ENCODE assay signal across 24 cellular contexts in genomic region chr7:129617178-129617577, GRCh38. TPM values are rescaled to one million over a fixed set of nuclear protein-coding genes. Genes with fewer than 3 reads are reported as not detected.
DNase-seq lines count a peak whose midpoint lies in the region; ATAC-seq, FAIRE-seq and TF ChIP-seq lines count a peak whose summit lies in the region.
"Had no signal": no experiment of that assay in that cellular context is flagged by ENCODE, and none has a peak within 500 bp of the region (broad histone marks: within the 10 kb centered on the region; RNA-seq: fewer than 3 reads in every experiment).

No MANE protein-coding gene starts in this region.

- H3K27me3 Mint-ChIP-seq in WTC11 (ENCODE audit: low read depth), result no peaks in the 10 kb centered on the region
- H3K27me3 Mint-ChIP-seq: activated naive CD4-positive, alpha-beta T cell treated with anti-CD3 and anti-CD28 coated beads, Interleukin-2, amount 10 ng/mL, durations not matched to agents 7 days and 5 days had no signal

- no peak overlapping the region for H3K4me3 ChIP-seq in BLaER1 treated with 17β-estradiol and CSF1 and Interleukin-3, amounts not matched to agents 10 nM and 100 nM
- H3K4me3 ChIP-seq in lower lobe of right lung (no peak overlapping the region), lower leg skin (ENCODE audit: low read depth, poor library complexity, severe bottlenecking) (no peak overlapping the region), kidney (ENCODE audit: low read length in 2 of 2) (no peak overlapping the region)
- H3K4me3 ChIP-seq: stomach had no signal

- ATAC-seq in WTC11 (no peak), lower lobe of right lung (peak; percentile 37 to 62), GM19023 (IDR thresholded peaks at IDR 0.05; ENCODE audit: unreplicated experiment) (no peak)
- ATAC-seq: HCT116, left ventricle myocardium superior had no signal

- no peaks in the 10 kb centered on the region for H3K9me3 ChIP-seq in BLaER1 treated with 17β-estradiol and CSF1 and Interleukin-3, amounts not matched to agents 10 nM and 100 nM (replicated peaks in 1 of 11)
- no peaks in the 10 kb centered on the region for H3K9me3 ChIP-seq in KOPT-K1 (ENCODE audit: insufficient read depth, low read length, poor library complexity, severe bottlenecking)
- H3K9me3 ChIP-seq in lower lobe of right lung, result no peaks in the 10 kb centered on the region
- no peaks in the 10 kb centered on the region for H3K9me3 ChIP-seq in kidney (ENCODE audit: control insufficient read depth in 1 of 2, low read length in 2 of 2)
- H3K9me3 ChIP-seq: stomach had no signal

- peaks cover 28 to 99% (median 80%) of the 10 kb centered on the region in 11 experiments; a peak in 19 of 22 replicates for H4K20me1 ChIP-seq in BLaER1 treated with 17β-estradiol and CSF1 and Interleukin-3, amounts not matched to agents 10 nM and 100 nM

- 84 to 85% methylated on average over 3 of the region's 3 CpGs for WGBS in lower leg skin, 2 donors

- POLR2A ChIA-PET in WTC11 (lab: Charles Lee), result no interaction called here

- peaks cover 0 to 22% (median 12%) of the 10 kb centered on the region in 11 experiments; a peak in 10 of 22 replicates for H3K36me3 ChIP-seq in BLaER1 treated with 17β-estradiol and CSF1 and Interleukin-3, amounts not matched to agents 10 nM and 100 nM
- no peaks in the 10 kb centered on the region for H3K36me3 ChIP-seq in KOPT-K1 (ENCODE audit: insufficient read depth, low read length)
- no peaks in the 10 kb centered on the region for H3K36me3 ChIP-seq in lower lobe of right lung
- H3K36me3 ChIP-seq in kidney (ENCODE audit: control insufficient read depth in 1 of 2, insufficient read depth in 2 of 2, low read length in 2 of 2), result no peaks in the 10 kb centered on the region
- H3K36me3 ChIP-seq: stomach had no signal

- peak overlapping the region in 2 of 11 experiments; percentile 8 to 99; a peak in 1 of 22 replicates for H3K27ac ChIP-seq in BLaER1 treated with 17β-estradiol and CSF1 and Interleukin-3, amounts not matched to agents 10 nM and 100 nM
- H3K27ac ChIP-seq in KOPT-K1 (ENCODE audit: low read depth, low read length, poor library complexity, severe bottlenecking) (peak overlapping the region; percentile 16), lower lobe of right lung (no peak overlapping the region), kidney (ENCODE audit: low read depth in 2 of 2, low read length in 2 of 2) (no peak overlapping the region)
- H3K27ac ChIP-seq: KMS-11, parathyroid adenoma, stomach had no signal

- peaks cover 38 to 56% (median 49%) of the 10 kb centered on the region in 10 experiments for H3K4me1 ChIP-seq in BLaER1 treated with 17β-estradiol and CSF1 and Interleukin-3, amounts not matched to agents 10 nM and 100 nM
- peaks cover 65% of the 10 kb centered on the region for H3K4me1 ChIP-seq in lower lobe of right lung
- H3K4me1 ChIP-seq in kidney (ENCODE audit: control insufficient read depth in 1 of 2, insufficient read depth in 1 of 2, low read depth in 1 of 2, low read length in 2 of 2), result peaks cover 5% of the 10 kb centered on the region in 2 donors

- H3K27me3 ChIP-seq in BLaER1 treated with 17β-estradiol and CSF1 and Interleukin-3, amounts not matched to agents 10 nM and 100 nM, result no peaks in the 10 kb centered on the region
- H3K27me3 ChIP-seq in lower lobe of right lung (ENCODE audit: low read depth), result no peaks in the 10 kb centered on the region
- H3K27me3 ChIP-seq: stomach had no signal

- H3K4me3 Mint-ChIP-seq in WTC11, result no peak overlapping the region
- H3K4me3 Mint-ChIP-seq: activated naive CD4-positive, alpha-beta T cell treated with anti-CD3 and anti-CD28 coated beads, Interleukin-2, amount 10 ng/mL, durations not matched to agents 7 days and 5 days had no signal

- TF ChIP-seq POLR2A in lower leg skin (IDR thresholded peaks at IDR 0.05), result no peak

- DNase-seq in WTC11 (ENCODE audit: low spot score) (no peak), lower lobe of right lung (no peak), lower leg skin (ENCODE audit: low spot score in 2 of 2) (no peak), kidney (no peak)
- no peak for DNase-seq in activated CD4-positive, CD25-positive, alpha-beta regulatory T cell treated with anti-CD3 and anti-CD28 coated beads, Interleukin-2, amount 50 U/mL, for 72 hours
- DNase-seq: activated CD4-positive, alpha-beta T cell treated with anti-CD3 and anti-CD28 coated beads, Interleukin-2, amount 50 U/mL, for 48 hours; activated naive CD4-positive, alpha-beta T cell treated with anti-CD3 and anti-CD28 coated beads, Interleukin-2, amount 10 ng/mL, durations not matched to agents 7 days and 5 days; COR-L47; foreskin melanocyte; left ventricle myocardium superior; NCI-H1436 treated with DMSO at 0.1 percent for 48 hours; NCI-H2171; NCI-H748 treated with DMSO at 0.1 percent for 48 hours; stimulated activated CD4-positive, alpha-beta T cell treated with anti-CD3 and anti-CD28 coated beads, Interleukin-2, amount 100 ng/mL, for 48 hours; stomach; SW 1271 had no signal

- no peak overlapping the region for H3K9ac ChIP-seq in BLaER1 treated with 17β-estradiol and CSF1 and Interleukin-3, amounts not matched to agents 10 nM and 100 nM
- H3K9ac ChIP-seq in kidney (ENCODE audit: low read length in 2 of 2), result no peak overlapping the region
- H3K9ac ChIP-seq: KMS-11, parathyroid adenoma had no signal

- CTCF ChIA-PET in WTC11 (lab: Charles Lee), result interaction anchor here (2.4 kb wide), 1 partner anchor 9 kb away, joined by 13 read pairs; no protein-coding TSS in a partner anchor

- H3K4me2 ChIP-seq in BLaER1 treated with 17β-estradiol and CSF1 and Interleukin-3, amounts not matched to agents 10 nM and 100 nM, result peak overlapping the region in 9 of 11 experiments; percentile 3 to 96 (median 39); a peak in 14 of 22 replicates
- H3K4me2 ChIP-seq: KMS-11 had no signal

- intact Hi-C loops in lower lobe of right lung (cut with DNase I), result no loop called here
- intact Hi-C loops in lower leg skin (cut with DNase I; ENCODE audit: low total_unique reads), result no loop called here
- intact Hi-C loops in kidney (cut with DNase I), result no loop called here

- H3K27ac Mint-ChIP-seq in WTC11, result peak overlapping the region; percentile 30; the same call in 1 of the 2 replicates

- no peak for FAIRE-seq in kidney (lab: Jason Lieb, UNC)
- FAIRE-seq: RCC 7860, urothelium cell line had no signal

- TF ChIP-seq CTCF in WTC11 (IDR thresholded peaks at IDR 0.05) (no peak), lower lobe of right lung (IDR thresholded peaks at IDR 0.05) (no peak), lower leg skin (IDR thresholded peaks at IDR 0.05) (no peak), kidney (IDR thresholded peaks at IDR 0.05; ENCODE audit: borderline replicate concordance, extremely low read depth, insufficient read depth) (no peak)

- H3K4me1 Mint-ChIP-seq in WTC11, result peaks cover 49% of the 10 kb centered on the region

- H3K36me3 Mint-ChIP-seq in WTC11, result no peaks in the 10 kb centered on the region

- H3K9me3 Mint-ChIP-seq in WTC11, result no peaks in the 10 kb centered on the region
- H3K9me3 Mint-ChIP-seq: activated naive CD4-positive, alpha-beta T cell treated with anti-CD3 and anti-CD28 coated beads, Interleukin-2, amount 10 ng/mL, durations not matched to agents 7 days and 5 days had no signal

TF ChIP-seq in WTC11, 78 proteins besides CTCF, POLR2A, EP300 and RAD21:
- TF ChIP-seq IRF1 (CRISPR knock-in tag; IDR thresholded peaks at IDR 0.05) (no peak), GABPB1 (CRISPR knock-in tag; IDR thresholded peaks at IDR 0.05) (no peak), ATF6 (CRISPR knock-in tag; IDR thresholded peaks at IDR 0.05) (no peak), CREB1 (CRISPR knock-in tag; IDR thresholded peaks at IDR 0.05) (no peak), ZNF416 (CRISPR knock-in tag; IDR thresholded peaks at IDR 0.05) (no peak), GTF2I (CRISPR knock-in tag; conservative IDR thresholded peaks at IDR 0.05) (no peak), E2F4 (CRISPR knock-in tag; IDR thresholded peaks at IDR 0.05; ENCODE audit: borderline replicate concordance, low read depth) (no peak), JUN (CRISPR knock-in tag; IDR thresholded peaks at IDR 0.05) (no peak), CREM (CRISPR knock-in tag; IDR thresholded peaks at IDR 0.05) (no peak)

RNA-seq across cellular contexts. Expression of gene NRF1, which starts 5.7 kb away (rescaled TPM):
- total RNA-seq in WTC11 (2021) (16.4 to 18.3 TPM (median 16.4 TPM) in 3 replicates), lower lobe of right lung (16.7 TPM), lower leg skin (10 to 100 TPM; 16.4 to 22.6 (median 18.9) TPM), kidney (19.4 TPM)
- polyA plus RNA-seq in kidney (ENCODE audit: insufficient read depth, low read depth, low replicate concordance), result 8.8 TPM

Comparison
In these comparisons a context has a peak if more than half of its experiments do, and no peak if none do; other contexts are left out.
1. ATAC-seq: peak in lower lobe of right lung (2 of 2); none in WTC11 (single experiment) and GM19023 (single experiment).